8 cellular contexts compared by ENCODE assay signal in the genomic region with DNA sequence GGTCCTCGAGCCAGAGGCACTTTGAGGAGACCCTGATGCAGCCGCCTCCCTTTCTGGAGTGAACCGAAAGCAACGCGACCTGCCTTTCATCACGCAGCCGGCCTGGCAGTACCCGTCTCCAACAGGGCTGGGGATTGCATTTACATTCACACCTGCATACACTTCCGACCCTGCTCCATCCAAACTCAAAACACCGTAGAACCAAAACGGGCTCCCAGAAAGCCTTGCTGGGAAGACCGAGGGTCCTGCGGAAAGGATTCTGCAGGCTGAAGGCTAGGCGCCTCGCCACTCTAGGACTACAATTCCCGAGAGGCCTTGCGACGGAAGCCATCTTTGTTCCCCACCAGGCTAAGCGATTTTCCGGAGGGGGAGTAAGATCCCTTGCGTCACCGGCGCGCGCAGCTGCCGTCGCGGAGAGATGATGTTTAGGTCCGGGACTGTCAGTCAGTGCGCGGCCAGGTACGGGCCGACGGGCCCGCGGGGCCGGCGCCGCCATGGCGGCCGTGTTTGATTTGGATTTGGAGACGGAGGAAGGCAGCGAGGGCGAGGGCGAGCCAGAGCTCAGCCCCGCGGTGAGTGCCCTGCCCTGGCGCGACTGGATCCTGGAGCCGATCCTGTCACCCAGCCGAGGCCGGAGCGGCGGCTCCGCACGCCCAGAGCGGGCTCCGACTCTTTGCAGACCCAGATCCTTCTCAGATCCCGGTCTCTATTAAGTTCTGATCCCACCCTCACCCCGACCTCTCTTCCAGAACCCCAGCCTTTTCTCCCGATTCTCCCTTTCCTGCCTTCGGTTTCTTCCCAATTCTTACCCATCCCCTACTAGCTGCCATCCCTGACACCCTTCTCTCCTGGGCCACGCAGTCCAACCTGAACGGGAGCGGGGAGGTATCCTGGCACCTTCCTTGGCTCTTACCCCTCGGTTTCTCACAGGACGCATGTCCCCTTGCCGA. TPM values are rescaled to one million over a fixed set of nuclear protein-coding genes. Genes with fewer than 3 reads are reported as not detected.
A peak's percentile ranks its signal among the peaks of the same experiment; 100 is the strongest.
DNase-seq lines count a peak whose midpoint lies in the region; ATAC-seq, FAIRE-seq and TF ChIP-seq lines count a peak whose summit lies in the region.

A gene (plus strand): TSS at position 443 of the 950 bp plus-strand sequence. CDS start 52 bp downstream, at position 495.

- 4% methylated on average over 68 of the region's 68 CpGs for WGBS in HUES64
- WGBS in mesodermal cell (ENCODE audit: insufficient coverage in 2 of 2), 2 experiments, result 6 to 7% methylated on average over 49 to 64 of the region's 68 CpGs

- no peaks in the 10 kb centered on the region for H3K27me3 ChIP-seq in HUES64 (ENCODE audit: insufficient read depth, low read length)
- H3K27me3 ChIP-seq in OCI-LY1 (ENCODE audit: insufficient read depth, low read length), result no peaks in the 10 kb centered on the region

- peak within 1 kb of the TSS; percentile 81 for H3K4me2 ChIP-seq in OCI-LY1 (ENCODE audit: low read length)

- H4K20me1 ChIP-seq in OCI-LY1 (ENCODE audit: insufficient read depth, low read length), result no peaks in the 10 kb centered on the region

- FAIRE-seq in endometrium (lab: Jason Lieb, UNC), result peak; percentile 87

- peaks cover 10% of the 10 kb centered on the region for H3K79me2 ChIP-seq in OCI-LY1 (ENCODE audit: insufficient read depth, low read length)

- no peaks in the 10 kb centered on the region for H3K9me2 ChIP-seq in OCI-LY1 (ENCODE audit: low read depth, low read length)

- ATAC-seq in GM21390 (IDR thresholded peaks at IDR 0.05; ENCODE audit: unreplicated experiment), result peak; percentile 82

- H3K36me3 ChIP-seq in HUES64 (ENCODE audit: insufficient read depth, low read length) (peaks cover 16% of the 10 kb centered on the region; the same call in 1 of the 2 replicates), OCI-LY1 (ENCODE audit: insufficient read depth, low read length) (peaks cover 33% of the 10 kb centered on the region; the same call in 1 of the 2 replicates), mesodermal cell (ENCODE audit: control insufficient read depth, insufficient read depth, low read length) (peaks cover 39% of the 10 kb centered on the region)

- 0 out of 2 replicates have a peak, but pooled peaks cover 3% of the 10 kb centered on the region for H3K4me1 ChIP-seq in HUES64 (ENCODE audit: insufficient read depth, low read length)
- H3K4me1 ChIP-seq in OCI-LY1 (ENCODE audit: insufficient read depth, low read length, severe bottlenecking), result peaks cover 45% of the 10 kb centered on the region
- peaks cover 6% of the 10 kb centered on the region for H3K4me1 ChIP-seq in mesodermal cell (ENCODE audit: control insufficient read depth, insufficient read depth, low read length, poor library complexity, severe bottlenecking)

- H3K27ac ChIP-seq in HUES64 (ENCODE audit: low read depth, low read length) (peak within 1 kb of the TSS; percentile 54), OCI-LY1 (ENCODE audit: low read depth, low read length, poor library complexity, severe bottlenecking) (peak within 1 kb of the TSS; percentile 61), mesodermal cell (ENCODE audit: low read depth, low read length, severe bottlenecking) (peak within 1 kb of the TSS; percentile 10)

- no peak for TF ChIP-seq CTCF in OCI-LY1 (IDR thresholded peaks at IDR 0.05; ENCODE audit: low read length)

- no peaks in the 10 kb centered on the region for H3F3A ChIP-seq in OCI-LY1 (ENCODE audit: insufficient read depth, low read length)

- DNase-seq in COR-L47 (lab: John Stamatoyannopoulos, UW), result peak; percentile 96
- peak; percentile 100 for DNase-seq in activated CD8-positive, alpha-beta memory T cell treated with anti-CD3 and anti-CD28 coated beads, Interleukin-2, amount 50 U/mL, for 4 hours
- DNase-seq in stimulated activated CD8-positive, alpha-beta memory T cell treated with anti-CD3 and anti-CD28 coated beads, Interleukin-15, amount 100 ng/mL, for 4 hours (ENCODE audit: low read depth in 2 of 2), result peak; percentile 98

- H3K9ac ChIP-seq in HUES64 (ENCODE audit: low read depth, low read length), result peak within 1 kb of the TSS; percentile 81
- peak within 1 kb of the TSS; percentile 94 for H3K9ac ChIP-seq in OCI-LY1 (ENCODE audit: low read length)

- H3K9me3 ChIP-seq in HUES64 (ENCODE audit: insufficient read depth, low read depth, low read length), result no peaks in the 10 kb centered on the region
- no peaks in the 10 kb centered on the region for H3K9me3 ChIP-seq in OCI-LY1 (ENCODE audit: low read length)
- H3K9me3 ChIP-seq in mesodermal cell (ENCODE audit: control insufficient read depth, low read length), result no peaks in the 10 kb centered on the region

- H3K4me3 ChIP-seq in HUES64 (ENCODE audit: low read length), result peak within 1 kb of the TSS; percentile 90
- peak within 1 kb of the TSS; percentile 93 for H3K4me3 ChIP-seq in OCI-LY1 (ENCODE audit: low read depth, low read length, poor library complexity, severe bottlenecking)
- H3K4me3 ChIP-seq in mesodermal cell (ENCODE audit: extremely low read depth, insufficient read depth, low read length, poor library complexity, severe bottlenecking), result peak within 1 kb of the TSS; percentile 93

- no peak within 1 kb of the TSS for H2AFZ ChIP-seq in OCI-LY1 (ENCODE audit: low read length)

RNA-seq across cellular contexts. Expression of the gene that starts here (rescaled TPM):
- 36.4 TPM for polyA plus RNA-seq in HUES64 (2013, experiment 1 of 2)
- polyA plus RNA-seq in HUES64 (2013, experiment 2 of 2), result 36.1 TPM
- polyA plus RNA-seq in mesodermal cell (2013, experiment 1 of 2), result 43.4 TPM
- 42.5 TPM for polyA plus RNA-seq in mesodermal cell (2013, experiment 2 of 2)

Comparison
In these comparisons a context has a peak if more than half of its experiments do, and no peak if none do; other contexts are left out.
1. Peak in every context shown above with its lines: DNase-seq, ATAC-seq, H3K4me3 ChIP-seq and H3K27ac ChIP-seq.
2. H3K27ac ChIP-seq: peak in every context shown above with its lines; median percentile 61 in OCI-LY1; 54 in HUES64; 10 in mesodermal cell.